In the genomic region with DNA sequence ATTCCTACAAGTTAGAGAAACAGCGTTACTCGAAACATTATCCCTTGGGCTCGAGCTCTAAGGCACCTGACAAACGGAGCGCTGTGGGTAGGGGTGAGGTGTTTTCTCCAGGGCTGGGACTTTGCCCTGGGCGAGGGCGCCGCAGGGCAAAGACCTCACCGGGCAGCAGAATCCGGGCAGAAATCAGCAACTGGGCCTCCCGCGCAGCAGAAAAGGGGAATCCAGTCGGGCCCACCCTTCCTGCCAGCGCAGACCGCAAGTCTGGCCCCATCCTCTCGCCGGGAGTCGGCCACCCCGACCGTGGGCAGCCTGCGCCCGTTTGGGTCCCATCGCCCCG, we compare ENCODE assay signal across 8 cellular contexts. TPM values are rescaled to one million over a fixed set of nuclear protein-coding genes. Genes with fewer than 3 reads are reported as not detected.
DNase-seq lines count a peak whose midpoint lies in the region; ATAC-seq, FAIRE-seq and TF ChIP-seq lines count a peak whose summit lies in the region.

No MANE protein-coding gene starts in this region.

- intact Hi-C loops in endothelial cell of umbilical vein (cut with micrococcal nuclease) = loop anchor here (2.0 kb wide), 2 partner anchors 247 to 311 kb away; no protein-coding TSS in a partner anchor

- peak overlapping the region; percentile 84 for H3K4me3 Mint-ChIP-seq in neural crest cell

- no peak for ATAC-seq in GM21360 (IDR thresholded peaks at IDR 0.05; ENCODE audit: unreplicated experiment)

- H3K27ac Mint-ChIP-seq in neural crest cell (ENCODE audit: unreplicated experiment) = peak overlapping the region; percentile 99

- H3K27me3 Mint-ChIP-seq in neural crest cell (ENCODE audit: low read depth) = no peaks in the 10 kb centered on the region

- peaks cover 29% of the 10 kb centered on the region for H3K4me1 Mint-ChIP-seq in neural crest cell

- no peaks in the 10 kb centered on the region for H3K9me3 Mint-ChIP-seq in neural crest cell

- H4K20me1 ChIP-seq in endothelial cell of umbilical vein (replicated peaks; ENCODE audit: control insufficient read depth, extremely low read depth, insufficient read depth, low read length) = no peaks in the 10 kb centered on the region

- no peak for TF ChIP-seq CTCF in C4-2B (conservative IDR thresholded peaks at IDR 0.05)
- TF ChIP-seq CTCF in RWPE1 (conservative IDR thresholded peaks at IDR 0.05; ENCODE audit: low read depth) = no peak
- no peak for TF ChIP-seq CTCF in endothelial cell of umbilical vein (IDR thresholded peaks at IDR 0.05; ENCODE audit: extremely low read depth in 1 of 2, insufficient read depth in 1 of 2, low read depth in 1 of 2, low read length in 2 of 2)
- no peak for TF ChIP-seq CTCF in neural crest cell (conservative IDR thresholded peaks at IDR 0.05)

- no peaks in the 10 kb centered on the region for H3K9me1 ChIP-seq in endothelial cell of umbilical vein (replicated peaks; ENCODE audit: control insufficient read depth, extremely low read depth, insufficient read depth, low read length)

- H3K27me3 ChIP-seq in endothelial cell of umbilical vein (ENCODE audit: control insufficient read depth in 2 of 2, insufficient read depth in 2 of 2, low read length in 2 of 2) = no peaks in the 10 kb centered on the region

- FAIRE-seq in endothelial cell of umbilical vein (lab: Jason Lieb, UNC) (no peak), frontal cortex (lab: Jason Lieb, UNC) (no peak)

- TSS peak; percentile 80 for BruUV-seq in endothelial cell of umbilical vein (replicated peaks; lab: Mats Ljungman, UMichigan)

- H3K4me1 ChIP-seq in endothelial cell of umbilical vein (ENCODE audit: control insufficient read depth, extremely low read depth, insufficient read depth, low read length) = peaks cover 20% of the 10 kb centered on the region

- H3K9ac ChIP-seq in endothelial cell of umbilical vein (replicated peaks; ENCODE audit: extremely low read depth, insufficient read depth, low read length) = peak overlapping the region; percentile 80

- H3K36me3 ChIP-seq in endothelial cell of umbilical vein (ENCODE audit: control insufficient read depth in 2 of 2, extremely low read depth in 1 of 2, insufficient read depth in 2 of 2, low read length in 2 of 2) = no peaks in the 10 kb centered on the region

- H3K27ac ChIP-seq in C4-2B (peak overlapping the region; percentile 87), RWPE1 (peak overlapping the region; percentile 93), endothelial cell of umbilical vein (ENCODE audit: insufficient read depth, low read depth, low read length) (peak overlapping the region; percentile 23)

- DNase-seq in GM19238 (ENCODE audit: insufficient read length, low spot score) = peak; percentile 27
- peak; percentile 25 for DNase-seq in RWPE1 (ENCODE audit: low spot score)
- DNase-seq in endothelial cell of umbilical vein (ENCODE audit: low read depth, low spot score) = peak; percentile 13
- no peak for DNase-seq in neural crest cell (ENCODE audit: low read depth, low spot score)
- no peak for DNase-seq in T1000 (lab: John Stamatoyannopoulos, UW)
- no peak for DNase-seq in frontal cortex (ENCODE audit: low spot score in 2 of 2)

- peaks cover 13% of the 10 kb centered on the region for H3K36me3 Mint-ChIP-seq in neural crest cell (ENCODE audit: low read depth)

- H3K79me2 ChIP-seq in endothelial cell of umbilical vein (ENCODE audit: control insufficient read depth, insufficient read depth, low read length) = peaks cover 22% of the 10 kb centered on the region

- peak overlapping the region; percentile 96 for H3K4me2 ChIP-seq in endothelial cell of umbilical vein (ENCODE audit: insufficient read depth, low read length)

- dilution Hi-C loops in endothelial cell of umbilical vein (cut with MboI; ENCODE audit: extremely low pct_ligation_motif_present, low sequenced_read_pairs) = no loop called here

- peak overlapping the region; percentile 27 for H2AFZ ChIP-seq in endothelial cell of umbilical vein (ENCODE audit: low read depth, low read length)

- CTCF ChIA-PET in RWPE1 (lab: Yijun Ruan, JAX) (interaction anchor here (0.7 to 1.2 kb wide), 4 partner anchors 18 to 173 kb away, joined by 3 to 5 read pairs (median 3); no protein-coding TSS in a partner anchor), endothelial cell of umbilical vein (lab: Charles Lee) (interaction anchor here (1.0 to 4.5 kb wide), 2 partner anchors 18 to 173 kb away, joined by 3 to 22 read pairs; no protein-coding TSS in a partner anchor)

- TF ChIP-seq POLR2A in endothelial cell of umbilical vein (IDR thresholded peaks at IDR 0.05; ENCODE audit: low read depth, low read length) = no peak

- no peaks in the 10 kb centered on the region for H3K9me3 ChIP-seq in endothelial cell of umbilical vein (replicated peaks; ENCODE audit: control insufficient read depth, insufficient read depth, low read length)

- H3K4me3 ChIP-seq in endothelial cell of umbilical vein (replicated peaks in 1 of 3; ENCODE audit: insufficient read depth in 1 of 3, low read depth in 1 of 3, low read length in 3 of 3) = peak overlapping the region; percentile 63 to 91 (median 76)

- POLR2A ChIA-PET in RWPE1 (lab: Yijun Ruan, JAX; ENCODE audit: low non-redundant PET) = no interaction called here
- POLR2A ChIA-PET in endothelial cell of umbilical vein (lab: Charles Lee) = no interaction called here

TF ChIP-seq in endothelial cell of umbilical vein, 7 proteins besides CTCF, POLR2A, EP300 and RAD21:
- TF ChIP-seq EZH2 (IDR thresholded peaks at IDR 0.05; ENCODE audit: borderline replicate concordance, low read depth, low read length, severe bottlenecking) = no peak
- no peak for TF ChIP-seq JUN (IDR thresholded peaks at IDR 0.05; ENCODE audit: borderline replicate concordance, insufficient read depth, insufficient read length, low read depth)
- no peak for TF ChIP-seq POLR2AphosphoS5 (IDR thresholded peaks at IDR 0.05; ENCODE audit: insufficient read depth, low read depth, low read length)
- no peak for TF ChIP-seq FOS (IDR thresholded peaks at IDR 0.05; ENCODE audit: borderline replicate concordance, insufficient read depth, low read length)
- TF ChIP-seq MYC (IDR thresholded peaks at IDR 0.05; ENCODE audit: low read depth, low read length) = no peak
- TF ChIP-seq, protein P1, sequence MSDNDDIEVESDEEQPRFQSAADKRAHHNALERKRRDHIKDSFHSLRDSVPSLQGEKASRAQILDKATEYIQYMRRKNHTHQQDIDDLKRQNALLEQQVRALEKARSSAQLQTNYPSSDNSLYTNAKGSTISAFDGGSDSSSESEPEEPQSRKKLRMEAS (IDR thresholded peaks at IDR 0.05; ENCODE audit: insufficient read depth, insufficient read length) = no peak
- no peak for TF ChIP-seq GATA2 (IDR thresholded peaks at IDR 0.05; ENCODE audit: insufficient read depth, insufficient read length, low read depth, low read length)

RNA-seq across cellular contexts. Expression of a gene that starts 0.4 kb away (rescaled TPM):
- 10.5 and 13.0 TPM in 2 replicates for total RNA-seq in endothelial cell of umbilical vein
- polyA plus RNA-seq in endothelial cell of umbilical vein = 1.4 and 2.0 TPM in 2 replicates
- 3.7 and 4.0 TPM in 2 replicates for polyA plus RNA-seq in endothelial cell of umbilical vein (2011; cell fraction: cytosol; rRNA removed)
- polyA plus RNA-seq in endothelial cell of umbilical vein (2011; cell fraction: nucleus; rRNA removed) = 4.1 and 5.5 TPM in 2 replicates
- polyA plus RNA-seq in endothelial cell of umbilical vein (2012) = 4.7 and 7.3 TPM in 2 replicates
- 5.8 and 6.0 TPM in 2 replicates for polyA minus RNA-seq in endothelial cell of umbilical vein
- 13.9 TPM for polyA minus RNA-seq in endothelial cell of umbilical vein (2011; cell fraction: cytosol; rRNA and poly(A)+ RNA removed)
- 16.1 and 17.7 TPM in 2 replicates for polyA minus RNA-seq in endothelial cell of umbilical vein (2011; cell fraction: nucleus; rRNA and poly(A)+ RNA removed)
- 17.9 and 18.6 TPM in 2 replicates for total RNA-seq in neural crest cell
- total RNA-seq in frontal cortex = 32.6 TPM

RNA-seq across cellular contexts. Expression of a gene that starts 0.8 kb away (rescaled TPM):
- 32.8 and 35.8 TPM in 2 replicates for total RNA-seq in endothelial cell of umbilical vein
- polyA plus RNA-seq in endothelial cell of umbilical vein = 11.4 and 17.6 TPM in 2 replicates
- 23.3 and 25.7 TPM in 2 replicates for polyA plus RNA-seq in endothelial cell of umbilical vein (2011; cell fraction: cytosol; rRNA removed)
- 12.7 and 22.7 TPM in 2 replicates for polyA plus RNA-seq in endothelial cell of umbilical vein (2011; cell fraction: nucleus; rRNA removed)
- 13.6 and 27.8 TPM in 2 replicates for polyA plus RNA-seq in endothelial cell of umbilical vein (2012)
- polyA minus RNA-seq in endothelial cell of umbilical vein = 16.1 and 19.1 TPM in 2 replicates
- 98.7 TPM for polyA minus RNA-seq in endothelial cell of umbilical vein (2011; cell fraction: cytosol; rRNA and poly(A)+ RNA removed)
- polyA minus RNA-seq in endothelial cell of umbilical vein (2011; cell fraction: nucleus; rRNA and poly(A)+ RNA removed) = 6.9 and 12.2 TPM in 2 replicates
- 112 TPM in 2 replicates for total RNA-seq in neural crest cell
- 20.4 TPM for total RNA-seq in frontal cortex

Comparison
In these comparisons a context has a peak if more than half of its experiments do, and no peak if none do; other contexts are left out.
1. H3K27ac ChIP-seq: peak in every context shown above with its lines; median percentile 93 in RWPE1; 87 in C4-2B; 23 in endothelial cell of umbilical vein.
2. DNase-seq: peak in GM19238 (single experiment), RWPE1 (single experiment) and endothelial cell of umbilical vein (single experiment); none in neural crest cell (single experiment), T1000 (single experiment) and frontal cortex (0 of 2).